Comparison of ENCODE assay signal across 22 cellular contexts in genomic region chr20:1075564-1075963, GRCh38. TPM values are rescaled to one million over a fixed set of nuclear protein-coding genes. Genes with fewer than 3 reads are reported as not detected.
DNase-seq lines count a peak whose midpoint lies in the region; ATAC-seq and TF ChIP-seq lines count a peak whose summit lies in the region.
"Had no signal": no experiment of that assay in that cellular context is flagged by ENCODE, and none has a peak within 500 bp of the region (broad histone marks: within the 10 kb centered on the region; RNA-seq: fewer than 3 reads in every experiment).

No MANE protein-coding gene starts in this region.

- peaks cover 9% of the 10 kb centered on the region; the same call in 1 of the 2 replicates for H3K9me2 ChIP-seq in GM23338 (ENCODE audit: insufficient read depth)

- H3K79me2 ChIP-seq in GM23338 (replicated peaks; ENCODE audit: insufficient read depth) = no peaks in the 10 kb centered on the region

- DNase-seq in activated T-cell treated with anti-CD3 and anti-CD28 coated beads, Interleukin-2, amount 50 U/mL, for 72 hours = no peak
- no peak for DNase-seq in activated T-cell treated with anti-CD3 and anti-CD28 coated beads, Interleukin-2, amount 50 U/mL, for 24 hours
- DNase-seq in GM23338 (ENCODE audit: low spot score) = no peak
- no peak for DNase-seq in activated B cell treated with CpG ODN at 0.5 μM for 24 hours
- DNase-seq in stimulated activated naive B cell treated with anti-CD40 and anti-IgM and Interleukin-4, amounts not matched to agents 10 μg/mL and 1 μg/mL and 100 μg/mL, for 72 hours = peak; percentile 39
- DNase-seq in sigmoid colon = no peak
- DNase-seq in stimulated activated CD4-positive, alpha-beta T cell treated with anti-CD3 and anti-CD28 coated beads, Interleukin-1b, Interleukin-23, amount 100 ng/mL, for 48 hours = no peak
- DNase-seq: activated CD4-positive, alpha-beta T cell treated with anti-CD3 and anti-CD28 coated beads, Interleukin-2, amount 50 U/mL, for 48 hours; activated naive CD4-positive, alpha-beta T cell; activated T-cell treated with anti-CD3 and anti-CD28 coated beads for 4 hours; anterior cingulate cortex; foreskin fibroblast; mammary epithelial cell; NCI-H1694; OCI-M1; SHP77 treated with DMSO at 0.1 percent for 48 hours; stimulated activated CD4-positive, alpha-beta T cell treated with anti-CD3 and anti-CD28 coated beads, Interleukin-12 subunit alpha, Interleukin-12 subunit beta, amount 100 ng/mL, for 4 hours had no signal

- 71 to 82% methylated on average over 3 of the region's 3 CpGs for WGBS in sigmoid colon, 2 donors

- H3K36me3 ChIP-seq in GM23338 (ENCODE audit: insufficient read depth) (no peaks in the 10 kb centered on the region), sigmoid colon (no peaks in the 10 kb centered on the region)
- H3K36me3 ChIP-seq: BLaER1 treated with 17β-estradiol and CSF1 and Interleukin-3, amounts not matched to agents 10 nM and 100 nM; right atrium auricular region had no signal

- H3F3A ChIP-seq in GM23338 (replicated peaks; ENCODE audit: low read depth) = no peaks in the 10 kb centered on the region

- peak; percentile 43 to 54 for ATAC-seq in activated T-cell treated with anti-CD3 and anti-CD28 coated beads, Interleukin-2, amount 50 U/mL, for 72 hours (replicated peaks in 1 of 2)
- no peak for ATAC-seq in GM23338
- ATAC-seq in activated B cell treated with CpG ODN at 0.5 μM for 24 hours (ENCODE audit: low read depth) = peak; percentile 93
- ATAC-seq in stimulated activated naive B cell treated with anti-CD40 and anti-IgM and Interleukin-4, amounts not matched to agents 10 μg/mL and 1 μg/mL and 100 μg/mL, for 72 hours (replicated peaks) = peak; percentile 100
- ATAC-seq in GM21526 (IDR thresholded peaks at IDR 0.05; ENCODE audit: low FRiP score, unreplicated experiment) = no peak
- ATAC-seq: K562 had no signal

- H3K9me3 Mint-ChIP-seq in activated T-cell treated with anti-CD3 and anti-CD28 coated beads, Interleukin-2, amount 50 U/mL, for 72 hours = no peaks in the 10 kb centered on the region
- peaks cover 2% of the 10 kb centered on the region for H3K9me3 Mint-ChIP-seq in activated T-cell treated with anti-CD3 and anti-CD28 coated beads, Interleukin-2, amount 50 U/mL, for 24 hours
- H3K9me3 Mint-ChIP-seq in GM23338 (peaks cover 8% of the 10 kb centered on the region; the same call in 2 of the 3 replicates), activated B cell treated with CpG ODN at 0.5 μM for 24 hours (peaks cover 2% of the 10 kb centered on the region)
- peaks cover 4 to 9% of the 10 kb centered on the region in 2 donors for H3K9me3 Mint-ChIP-seq in stimulated activated naive B cell treated with anti-CD40 and anti-IgM and Interleukin-4, amounts not matched to agents 10 μg/mL and 1 μg/mL and 100 μg/mL, for 72 hours

- TF ChIP-seq CTCF in GM23338 (conservative IDR thresholded peaks at IDR 0.05; ENCODE audit: low read depth in 2 of 2) (no peak), activated B cell treated with CpG ODN at 0.5 μM for 24 hours (IDR thresholded peaks at IDR 0.05) (no peak), sigmoid colon (IDR thresholded peaks at IDR 0.05) (no peak)

- no peaks in the 10 kb centered on the region for H3K27me3 Mint-ChIP-seq in activated T-cell treated with anti-CD3 and anti-CD28 coated beads, Interleukin-2, amount 50 U/mL, for 72 hours (ENCODE audit: low read depth)
- H3K27me3 Mint-ChIP-seq in activated T-cell treated with anti-CD3 and anti-CD28 coated beads, Interleukin-2, amount 50 U/mL, for 24 hours = no peaks in the 10 kb centered on the region
- H3K27me3 Mint-ChIP-seq in GM23338 (ENCODE audit: insufficient read depth, low read depth, poor library complexity) (peaks cover 9% of the 10 kb centered on the region), activated B cell treated with CpG ODN at 0.5 μM for 24 hours (no peaks in the 10 kb centered on the region)
- peaks cover 0 to 3% of the 10 kb centered on the region in 2 donors for H3K27me3 Mint-ChIP-seq in stimulated activated naive B cell treated with anti-CD40 and anti-IgM and Interleukin-4, amounts not matched to agents 10 μg/mL and 1 μg/mL and 100 μg/mL, for 72 hours

- TF ChIP-seq EP300 in sigmoid colon (IDR thresholded peaks at IDR 0.05) = no peak

- no peak overlapping the region for H3K27ac Mint-ChIP-seq in activated T-cell treated with anti-CD3 and anti-CD28 coated beads, Interleukin-2, amount 50 U/mL, for 72 hours
- no peak overlapping the region for H3K27ac Mint-ChIP-seq in activated T-cell treated with anti-CD3 and anti-CD28 coated beads, Interleukin-2, amount 50 U/mL, for 24 hours
- H3K27ac Mint-ChIP-seq in GM23338 = 0 out of 2 replicates have a peak overlapping the region, but pooled peaks have one; percentile 56
- H3K27ac Mint-ChIP-seq in activated B cell treated with CpG ODN at 0.5 μM for 24 hours = no peak overlapping the region
- peak overlapping the region; percentile 69 for H3K27ac Mint-ChIP-seq in stimulated activated naive B cell treated with anti-CD40 and anti-IgM and Interleukin-4, amounts not matched to agents 10 μg/mL and 1 μg/mL and 100 μg/mL, for 72 hours
- H3K27ac Mint-ChIP-seq: T-helper 1 cell treated with Interleukin-12 subunit alpha and Interleukin-12 subunit beta and Interleukin-4 antibody, amounts not matched to agents 30 μg/mL and 1 μg/mL, for 36 hours had no signal

- intact Hi-C loops in activated B cell treated with CpG ODN at 0.5 μM for 24 hours (cut with micrococcal nuclease) (no loop called here), sigmoid colon (cut with DNase I) (no loop called here)

- H3K27ac ChIP-seq in GM23338 (ENCODE audit: low read depth) (no peak overlapping the region), sigmoid colon (no peak overlapping the region)
- H3K27ac ChIP-seq: BLaER1 treated with 17β-estradiol and CSF1 and Interleukin-3, amounts not matched to agents 10 nM and 100 nM; right atrium auricular region had no signal

- POLR2A ChIA-PET in activated B cell treated with CpG ODN at 0.5 μM for 24 hours (lab: Charles Lee) = no interaction called here

- peaks cover 2 to 3% of the 10 kb centered on the region in 2 donors for H3K36me3 Mint-ChIP-seq in activated T-cell treated with anti-CD3 and anti-CD28 coated beads, Interleukin-2, amount 50 U/mL, for 72 hours (ENCODE audit: insufficient read depth in 2 of 2)
- H3K36me3 Mint-ChIP-seq in activated T-cell treated with anti-CD3 and anti-CD28 coated beads, Interleukin-2, amount 50 U/mL, for 24 hours (ENCODE audit: low read depth) = peaks cover 2% of the 10 kb centered on the region
- H3K36me3 Mint-ChIP-seq in GM23338 (ENCODE audit: low read depth) (no peaks in the 10 kb centered on the region; the same call in 2 of the 3 replicates), activated B cell treated with CpG ODN at 0.5 μM for 24 hours (ENCODE audit: low read depth) (no peaks in the 10 kb centered on the region)
- peaks cover 3 to 8% of the 10 kb centered on the region in 2 donors for H3K36me3 Mint-ChIP-seq in stimulated activated naive B cell treated with anti-CD40 and anti-IgM and Interleukin-4, amounts not matched to agents 10 μg/mL and 1 μg/mL and 100 μg/mL, for 72 hours

- no peak overlapping the region for H3K4me2 ChIP-seq in GM23338

- no peak overlapping the region for H2AFZ ChIP-seq in GM23338

- no peak overlapping the region for H3K4me3 ChIP-seq in GM23338
- H3K4me3 ChIP-seq in sigmoid colon = no peak overlapping the region
- H3K4me3 ChIP-seq: BLaER1 treated with 17β-estradiol and CSF1 and Interleukin-3, amounts not matched to agents 10 nM and 100 nM; K562; right atrium auricular region had no signal

- no peaks in the 10 kb centered on the region for H3K9me3 ChIP-seq in sigmoid colon
- H3K9me3 ChIP-seq: right atrium auricular region had no signal

- TF ChIP-seq POLR2A in sigmoid colon (IDR thresholded peaks at IDR 0.05) = no peak

- H3K4me1 ChIP-seq in GM23338 (ENCODE audit: insufficient read depth) (0 out of 2 replicates have a peak, but pooled peaks cover 7% of the 10 kb centered on the region), sigmoid colon (no peaks in the 10 kb centered on the region)
- H3K4me1 ChIP-seq: right atrium auricular region had no signal

- H4K20me1 ChIP-seq in GM23338 (replicated peaks; ENCODE audit: insufficient read depth) = no peaks in the 10 kb centered on the region
- H4K20me1 ChIP-seq: BLaER1 treated with 17β-estradiol and CSF1 and Interleukin-3, amounts not matched to agents 10 nM and 100 nM had no signal

- CTCF ChIA-PET in activated B cell treated with CpG ODN at 0.5 μM for 24 hours (lab: Charles Lee) = interaction anchor here (1.0 kb wide), 1 partner anchor 33 kb away, joined by 3 read pairs; no protein-coding TSS in a partner anchor

- H3K27me3 ChIP-seq in GM23338 (ENCODE audit: insufficient read depth) (no peaks in the 10 kb centered on the region), sigmoid colon (no peaks in the 10 kb centered on the region)
- H3K27me3 ChIP-seq: BLaER1 treated with 17β-estradiol and CSF1 and Interleukin-3, amounts not matched to agents 10 nM and 100 nM; right atrium auricular region had no signal

- H3K4me1 Mint-ChIP-seq in activated T-cell treated with anti-CD3 and anti-CD28 coated beads, Interleukin-2, amount 50 U/mL, for 72 hours (ENCODE audit: low read depth) = no peaks in the 10 kb centered on the region
- no peaks in the 10 kb centered on the region for H3K4me1 Mint-ChIP-seq in activated T-cell treated with anti-CD3 and anti-CD28 coated beads, Interleukin-2, amount 50 U/mL, for 24 hours (ENCODE audit: low read depth)
- H3K4me1 Mint-ChIP-seq in GM23338 (peaks cover 6% of the 10 kb centered on the region), activated B cell treated with CpG ODN at 0.5 μM for 24 hours (peaks cover 6% of the 10 kb centered on the region)
- H3K4me1 Mint-ChIP-seq in stimulated activated naive B cell treated with anti-CD40 and anti-IgM and Interleukin-4, amounts not matched to agents 10 μg/mL and 1 μg/mL and 100 μg/mL, for 72 hours = peaks cover 6 to 7% of the 10 kb centered on the region in 2 donors

- H3K4me3 Mint-ChIP-seq in activated T-cell treated with anti-CD3 and anti-CD28 coated beads, Interleukin-2, amount 50 U/mL, for 72 hours = no peak overlapping the region
- no peak overlapping the region for H3K4me3 Mint-ChIP-seq in activated T-cell treated with anti-CD3 and anti-CD28 coated beads, Interleukin-2, amount 50 U/mL, for 24 hours
- H3K4me3 Mint-ChIP-seq in GM23338 (no peak overlapping the region), activated B cell treated with CpG ODN at 0.5 μM for 24 hours (no peak overlapping the region)
- H3K4me3 Mint-ChIP-seq in stimulated activated naive B cell treated with anti-CD40 and anti-IgM and Interleukin-4, amounts not matched to agents 10 μg/mL and 1 μg/mL and 100 μg/mL, for 72 hours = no peak overlapping the region
- H3K4me3 Mint-ChIP-seq: T-helper 1 cell treated with Interleukin-12 subunit alpha and Interleukin-12 subunit beta and Interleukin-4 antibody, amounts not matched to agents 30 μg/mL and 1 μg/mL, for 36 hours had no signal

TF ChIP-seq in GM23338, 12 proteins besides CTCF, POLR2A, EP300 and RAD21 (continues in another document):
- TF ChIP-seq JUNB (IDR thresholded peaks at IDR 0.05; ENCODE audit: unreplicated experiment) = no peak

RNA-seq across cellular contexts. Expression of gene PSMF1, which starts 42.8 kb away (rescaled TPM):
- 100 to 1,000 TPM; 168 to 185 TPM for total RNA-seq in activated T-cell treated with anti-CD3 and anti-CD28 coated beads, Interleukin-2, amount 50 U/mL, for 72 hours
- 46.5 and 84.2 TPM in 2 replicates for total RNA-seq in GM23338 (2014; rRNA removed; shearing (Covaris generic))
- polyA plus RNA-seq in GM23338 (2016; fragmentation: Nextera tagmentation; extraction: Ambion mirVana) = 70.4 and 73.7 TPM in 2 replicates
- total RNA-seq in activated B cell treated with CpG ODN at 0.5 μM for 24 hours = 130 and 137 TPM in 2 replicates
- total RNA-seq in sigmoid colon = 100 to 1,000 TPM in 2 of 4 donors, 10 to 100 TPM in 2; 54.2 to 148 (median 110) TPM
- polyA plus RNA-seq in sigmoid colon = 10 to 100 TPM; 47.2 to 74.7 (median 55.9) TPM

Comparison
In these comparisons a context has a peak if more than half of its experiments do, and no peak if none do; other contexts are left out.
1. ATAC-seq: peak in activated T-cell treated with anti-CD3 and anti-CD28 coated beads, Interleukin-2, amount 50 U/mL, for 72 hours (2 of 2), activated B cell treated with CpG ODN at 0.5 μM for 24 hours (single experiment) and stimulated activated naive B cell treated with anti-CD40 and anti-IgM and Interleukin-4, amounts not matched to agents 10 μg/mL and 1 μg/mL and 100 μg/mL, for 72 hours (2 of 2); none in GM23338 (single experiment) and GM21526 (single experiment).
2. H3K27ac Mint-ChIP-seq: peak in GM23338 (single experiment) and stimulated activated naive B cell treated with anti-CD40 and anti-IgM and Interleukin-4, amounts not matched to agents 10 μg/mL and 1 μg/mL and 100 μg/mL, for 72 hours (single experiment); none in activated T-cell treated with anti-CD3 and anti-CD28 coated beads, Interleukin-2, amount 50 U/mL, for 72 hours (single experiment), activated T-cell treated with anti-CD3 and anti-CD28 coated beads, Interleukin-2, amount 50 U/mL, for 24 hours (single experiment) and activated B cell treated with CpG ODN at 0.5 μM for 24 hours (single experiment).